21 cellular contexts compared by ENCODE assay signal in the genomic region with DNA sequence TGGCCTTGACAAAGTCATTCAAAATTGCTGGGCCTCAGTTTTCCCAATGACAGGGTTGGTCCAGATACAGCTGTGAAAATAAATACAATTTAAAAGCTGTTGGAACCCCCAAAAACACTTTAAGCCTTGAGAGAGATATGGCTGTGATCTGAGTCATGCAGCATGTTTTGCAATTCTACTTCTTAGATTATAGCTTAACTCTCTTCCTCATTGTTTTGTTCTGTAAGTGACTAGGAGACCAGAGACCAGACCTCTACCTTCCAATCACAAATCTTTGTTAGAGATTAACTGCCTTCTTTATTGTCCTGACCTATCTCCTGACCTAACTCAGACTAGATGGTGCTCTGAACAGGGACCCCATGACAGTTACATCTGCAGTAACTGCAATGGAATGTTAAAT.
DNase-seq lines count a peak whose midpoint lies in the region; ATAC-seq, FAIRE-seq and TF ChIP-seq lines count a peak whose summit lies in the region.
"Had no signal": no experiment of that assay in that cellular context is flagged by ENCODE, and none has a peak within 500 bp of the region (broad histone marks: within the 10 kb centered on the region; RNA-seq: fewer than 3 reads in every experiment).

No MANE protein-coding gene starts in this region.

- H3K36me3 ChIP-seq in bronchial epithelial cell (ENCODE audit: control insufficient read depth, insufficient read depth, low read length) (no peaks in the 10 kb centered on the region), endodermal cell (ENCODE audit: control insufficient read depth, insufficient read depth, low read length) (no peaks in the 10 kb centered on the region)

- no peak for ATAC-seq in HG02981 (IDR thresholded peaks at IDR 0.05; ENCODE audit: unreplicated experiment)
- ATAC-seq: left ventricle myocardium superior, sciatic nerve had no signal

- H3K4me3 ChIP-seq in bronchial epithelial cell (ENCODE audit: low read depth, low read length) (no peak overlapping the region), endodermal cell (ENCODE audit: low read length) (no peak overlapping the region)
- H3K4me3 ChIP-seq: SK-N-MC had no signal

- H3K9me3 ChIP-seq in endodermal cell (ENCODE audit: control insufficient read depth, low read length): no peaks in the 10 kb centered on the region

- H3K4me1 Mint-ChIP-seq in endodermal cell: peaks cover 13% of the 10 kb centered on the region
- H3K4me1 Mint-ChIP-seq: activated naive CD4-positive, alpha-beta T cell treated with anti-CD3 and anti-CD28 coated beads, Interleukin-2, amount 50 U/mL, for 24 hours; B cell had no signal

- no peak overlapping the region for H3K9ac ChIP-seq in endodermal cell (ENCODE audit: extremely low read depth, low read length, poor library complexity, severe bottlenecking)

- no peaks in the 10 kb centered on the region for H3K9me3 Mint-ChIP-seq in endodermal cell
- H3K9me3 Mint-ChIP-seq: activated naive CD4-positive, alpha-beta T cell treated with anti-CD3 and anti-CD28 coated beads, Interleukin-2, amount 50 U/mL, for 24 hours had no signal

- H3K27ac Mint-ChIP-seq in endodermal cell: no peak overlapping the region
- H3K27ac Mint-ChIP-seq: activated naive CD4-positive, alpha-beta T cell treated with anti-CD3 and anti-CD28 coated beads, Interleukin-2, amount 50 U/mL, for 24 hours; B cell had no signal

- H3K4me3 Mint-ChIP-seq in endodermal cell: no peak overlapping the region
- H3K4me3 Mint-ChIP-seq: activated naive CD4-positive, alpha-beta T cell treated with anti-CD3 and anti-CD28 coated beads, Interleukin-2, amount 50 U/mL, for 24 hours; B cell had no signal

- no peak overlapping the region for H3K27ac ChIP-seq in endodermal cell (ENCODE audit: low read depth, low read length)
- H3K27ac ChIP-seq: SK-N-MC had no signal

- H3K27me3 Mint-ChIP-seq in endodermal cell (ENCODE audit: insufficient read depth): no peaks in the 10 kb centered on the region

- DNase-seq in SIG-M5 treated with dmso at 0.1 percent for 504 hours (lab: John Stamatoyannopoulos, UW; ENCODE audit: unreplicated experiment): peak; percentile 1
- DNase-seq in SIG-M5 (lab: John Stamatoyannopoulos, UW): no peak
- DNase-seq in bronchial epithelial cell (ENCODE audit: low read depth): peak; percentile 10
- DNase-seq in kidney tubule cell (ENCODE audit: low spot score): peak; percentile 59
- DNase-seq in middle frontal gyrus (ENCODE audit: extremely low spot score, low spot score): no peak
- DNase-seq in endodermal cell: no peak
- no peak for DNase-seq in NOMO-1 treated with DMSO at 0.1 percent for 48 hours (lab: John Stamatoyannopoulos, UW; ENCODE audit: unreplicated experiment)
- DNase-seq: activated CD4-positive, CD25-positive, alpha-beta regulatory T cell treated with anti-CD3 and anti-CD28 coated beads, Interleukin-2, amount 50 U/mL, for 72 hours; activated T-cell treated with anti-CD3 and anti-CD28 coated beads, Interleukin-2, amount 50 U/mL, for 48 hours; cortex of kidney; GOT3; left ventricle myocardium superior; NCI-H1694; NCI-H82; stimulated activated naive CD4-positive, alpha-beta T cell treated with Interleukin-2 at 50 U/mL for 16 hours; trophoblast cell had no signal

- FAIRE-seq in bronchial epithelial cell (lab: Jason Lieb, UNC): no peak

- H3K36me3 Mint-ChIP-seq in endodermal cell (ENCODE audit: low read depth): no peaks in the 10 kb centered on the region
- H3K36me3 Mint-ChIP-seq: activated naive CD4-positive, alpha-beta T cell treated with anti-CD3 and anti-CD28 coated beads, Interleukin-2, amount 50 U/mL, for 24 hours had no signal

- TF ChIP-seq CTCF in bronchial epithelial cell (IDR thresholded peaks at IDR 0.05; ENCODE audit: insufficient read depth, low read length, severe bottlenecking) (no peak), endodermal cell (conservative IDR thresholded peaks at IDR 0.05) (no peak)

- no peaks in the 10 kb centered on the region for H3K27me3 ChIP-seq in bronchial epithelial cell (ENCODE audit: control insufficient read depth, insufficient read depth, low read length)
- no peaks in the 10 kb centered on the region for H3K27me3 ChIP-seq in endodermal cell (ENCODE audit: control insufficient read depth, insufficient read depth, low read length, poor library complexity, severe bottlenecking)

- H3K4me1 ChIP-seq in endodermal cell (ENCODE audit: control insufficient read depth, insufficient read depth, low read length): peaks cover 3% of the 10 kb centered on the region

Comparison
In these comparisons a context has a peak if more than half of its experiments do, and no peak if none do; other contexts are left out.
1. DNase-seq: peak in SIG-M5 treated with dmso at 0.1 percent for 504 hours (single experiment), bronchial epithelial cell (single experiment) and kidney tubule cell (single experiment); none in SIG-M5 (single experiment), middle frontal gyrus (single experiment), endodermal cell (single experiment) and NOMO-1 treated with DMSO at 0.1 percent for 48 hours (single experiment).